ENCODE assay signal across 8 cellular contexts in the genomic region with DNA sequence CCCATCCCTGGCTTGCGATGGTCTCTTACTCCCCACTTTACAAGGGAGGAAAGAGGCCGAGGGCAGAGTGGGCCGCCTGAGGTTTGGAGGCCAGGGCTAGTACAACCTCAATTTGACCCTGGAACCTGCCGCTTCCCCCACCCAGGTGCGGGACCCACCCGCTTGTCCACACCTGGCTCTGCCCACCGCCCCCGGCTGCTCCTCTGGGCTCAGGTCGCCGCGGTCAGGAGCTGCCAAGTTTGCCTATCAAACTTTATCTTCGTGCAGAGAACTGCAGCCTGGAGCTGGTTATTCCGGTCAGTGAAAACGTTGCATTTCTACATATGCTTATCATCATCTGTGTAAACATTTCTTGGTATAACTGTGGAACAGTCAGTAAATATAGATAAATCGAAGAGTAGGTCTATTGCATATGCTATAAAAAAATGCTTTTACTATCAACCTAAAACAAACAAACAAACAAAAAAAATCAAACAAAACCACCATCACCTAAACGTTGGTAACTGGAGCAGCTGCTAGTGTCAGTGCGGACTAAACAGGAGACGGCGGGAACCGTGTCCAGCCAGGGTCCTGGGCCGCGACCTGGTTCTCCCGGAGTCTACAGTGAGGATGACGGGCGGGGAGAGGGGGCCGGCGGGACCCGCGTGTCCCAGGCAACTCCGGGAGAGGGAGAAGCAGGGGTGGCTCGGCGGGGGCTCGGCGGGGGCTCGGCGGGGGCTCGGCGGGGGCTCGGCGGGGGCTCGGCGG. TPM values are rescaled to one million over a fixed set of nuclear protein-coding genes. Genes with fewer than 3 reads are reported as not detected.
DNase-seq lines count a peak whose midpoint lies in the region; ATAC-seq, FAIRE-seq and TF ChIP-seq lines count a peak whose summit lies in the region.

No MANE protein-coding gene starts in this region.

- peak; percentile 67 for FAIRE-seq in endothelial cell of umbilical vein (lab: Jason Lieb, UNC)

- H3K9ac ChIP-seq in endothelial cell of umbilical vein (replicated peaks; ENCODE audit: extremely low read depth, insufficient read depth, low read length) (peak overlapping the region; percentile 13), mucosa of rectum (ENCODE audit: low read depth in 1 of 2, low read length in 2 of 2) (peak overlapping the region in 1 of 2 donors; percentile 5)

- no peaks in the 10 kb centered on the region for H3K9me1 ChIP-seq in endothelial cell of umbilical vein (replicated peaks; ENCODE audit: control insufficient read depth, extremely low read depth, insufficient read depth, low read length)

- no peaks in the 10 kb centered on the region for H3K36me3 ChIP-seq in endothelial cell of umbilical vein (ENCODE audit: control insufficient read depth in 2 of 2, extremely low read depth in 1 of 2, insufficient read depth in 2 of 2, low read length in 2 of 2)
- no peaks in the 10 kb centered on the region for H3K36me3 ChIP-seq in mucosa of rectum (ENCODE audit: control insufficient read depth in 2 of 2, insufficient read depth in 2 of 2, low read length in 2 of 2)

- TF ChIP-seq POLR2A in endothelial cell of umbilical vein (IDR thresholded peaks at IDR 0.05; ENCODE audit: low read depth, low read length), result no peak

- no peak for ATAC-seq in activated CD4-positive, alpha-beta T cell treated with anti-CD3 and anti-CD28 coated beads for 36 hours
- ATAC-seq in GM21576 (IDR thresholded peaks at IDR 0.05; ENCODE audit: unreplicated experiment), result no peak
- ATAC-seq in GM18858 (IDR thresholded peaks at IDR 0.05; ENCODE audit: unreplicated experiment), result no peak

- H3K36me3 Mint-ChIP-seq in activated CD4-positive, alpha-beta T cell treated with anti-CD3 and anti-CD28 coated beads for 36 hours (ENCODE audit: low read depth), result peaks cover 2% of the 10 kb centered on the region

- CTCF ChIA-PET in activated CD4-positive, alpha-beta T cell treated with anti-CD3 and anti-CD28 coated beads for 36 hours (lab: Charles Lee), result interaction anchor here (0.6 to 1.8 kb wide), 6 partner anchors 19 to 233 kb away, joined by 3 to 5 read pairs (median 4); no protein-coding TSS in a partner anchor
- CTCF ChIA-PET in endothelial cell of umbilical vein (lab: Charles Lee), result interaction anchor here (1.0 to 2.6 kb wide), 5 partner anchors 10 to 67 kb away, joined by 4 to 34 read pairs (median 8); no protein-coding TSS in a partner anchor

- no peaks in the 10 kb centered on the region for H3K9me3 ChIP-seq in endothelial cell of umbilical vein (replicated peaks; ENCODE audit: control insufficient read depth, insufficient read depth, low read length)
- H3K9me3 ChIP-seq in mucosa of rectum (ENCODE audit: control insufficient read depth in 2 of 2, low read length in 2 of 2), result no peaks in the 10 kb centered on the region

- H3K27ac ChIP-seq in endothelial cell of umbilical vein (ENCODE audit: insufficient read depth, low read depth, low read length), result no peak overlapping the region
- H3K27ac ChIP-seq in mucosa of rectum (ENCODE audit: low read depth in 2 of 2, low read length in 2 of 2), result peak overlapping the region in 1 of 2 donors; percentile 76

- no peaks in the 10 kb centered on the region for H3K27me3 ChIP-seq in endothelial cell of umbilical vein (ENCODE audit: control insufficient read depth in 2 of 2, insufficient read depth in 2 of 2, low read length in 2 of 2)
- peaks cover 3 to 5% of the 10 kb centered on the region in 2 donors for H3K27me3 ChIP-seq in mucosa of rectum (ENCODE audit: control insufficient read depth in 2 of 2, insufficient read depth in 2 of 2, low read length in 2 of 2)

- H3K4me1 ChIP-seq in endothelial cell of umbilical vein (ENCODE audit: control insufficient read depth, extremely low read depth, insufficient read depth, low read length) (peaks cover 9% of the 10 kb centered on the region), mucosa of rectum (ENCODE audit: control insufficient read depth in 2 of 2, insufficient read depth in 2 of 2, low read length in 2 of 2) (peaks cover 8 to 16% of the 10 kb centered on the region in 2 donors)

- H3K4me1 Mint-ChIP-seq in activated CD4-positive, alpha-beta T cell treated with anti-CD3 and anti-CD28 coated beads for 36 hours, result peaks cover 35% of the 10 kb centered on the region

- H3K27me3 Mint-ChIP-seq in activated CD4-positive, alpha-beta T cell treated with anti-CD3 and anti-CD28 coated beads for 36 hours, result no peaks in the 10 kb centered on the region

- H4K20me1 ChIP-seq in endothelial cell of umbilical vein (replicated peaks; ENCODE audit: control insufficient read depth, extremely low read depth, insufficient read depth, low read length), result no peaks in the 10 kb centered on the region

- dilution Hi-C loops in endothelial cell of umbilical vein (cut with MboI; ENCODE audit: extremely low pct_ligation_motif_present, low sequenced_read_pairs), result no loop called here

- no peak overlapping the region for H2AFZ ChIP-seq in endothelial cell of umbilical vein (ENCODE audit: low read depth, low read length)

- H3K9me3 Mint-ChIP-seq in activated CD4-positive, alpha-beta T cell treated with anti-CD3 and anti-CD28 coated beads for 36 hours (ENCODE audit: low read depth), result no peaks in the 10 kb centered on the region

- intact Hi-C loops in activated CD4-positive, alpha-beta T cell treated with anti-CD3 and anti-CD28 coated beads for 36 hours (cut with DNase I, micrococcal nuclease), result loop anchor here in 1 of 2 experiments (2.0 to 5.0 kb wide), 3 partner anchors 199 to 1249 kb away; partner anchors contain the start of genes C21orf58 and PCNT
- intact Hi-C loops in endothelial cell of umbilical vein (cut with micrococcal nuclease), result loop anchor here (2.0 kb wide), 1 partner anchor 115 kb away; no protein-coding TSS in a partner anchor

- peak overlapping the region; percentile 91 for H3K27ac Mint-ChIP-seq in activated CD4-positive, alpha-beta T cell treated with anti-CD3 and anti-CD28 coated beads for 36 hours

- POLR2A ChIA-PET in activated CD4-positive, alpha-beta T cell treated with anti-CD3 and anti-CD28 coated beads for 36 hours (lab: Charles Lee), result interaction anchor here (0.9 kb wide), 1 partner anchor 44 kb away, joined by 3 read pairs; no protein-coding TSS in a partner anchor
- POLR2A ChIA-PET in endothelial cell of umbilical vein (lab: Charles Lee), result no interaction called here

- no peak for TF ChIP-seq CTCF in endothelial cell of umbilical vein (IDR thresholded peaks at IDR 0.05; ENCODE audit: extremely low read depth in 1 of 2, insufficient read depth in 1 of 2, low read depth in 1 of 2, low read length in 2 of 2)

- H3K4me3 Mint-ChIP-seq in activated CD4-positive, alpha-beta T cell treated with anti-CD3 and anti-CD28 coated beads for 36 hours, result peak overlapping the region; percentile 88

- TSS peak; percentile 28 for BruUV-seq in endothelial cell of umbilical vein (replicated peaks; lab: Mats Ljungman, UMichigan)

- no peak for DNase-seq in activated CD4-positive, alpha-beta T cell treated with anti-CD3 and anti-CD28 coated beads for 36 hours
- no peak for DNase-seq in activated CD4-positive, alpha-beta T cell treated with anti-CD3 and anti-CD28 coated beads for 48 hours
- DNase-seq in RPMI8226 (peak; percentile 30), endothelial cell of umbilical vein (ENCODE audit: low read depth, low spot score) (peak; percentile 26), amniotic stem cell (lab: John Stamatoyannopoulos, UW) (no peak)

- H3K4me3 ChIP-seq in endothelial cell of umbilical vein (replicated peaks in 1 of 3; ENCODE audit: insufficient read depth in 1 of 3, low read depth in 1 of 3, low read length in 3 of 3) (peak overlapping the region; percentile 3 to 73 (median 29)), mucosa of rectum (ENCODE audit: low read length in 2 of 2) (peak overlapping the region; percentile 65 to 83)

- H3K4me2 ChIP-seq in endothelial cell of umbilical vein (ENCODE audit: insufficient read depth, low read length), result peak overlapping the region; percentile 37

- peaks cover 28% of the 10 kb centered on the region for H3K79me2 ChIP-seq in endothelial cell of umbilical vein (ENCODE audit: control insufficient read depth, insufficient read depth, low read length)

TF ChIP-seq in endothelial cell of umbilical vein, 7 proteins besides CTCF, POLR2A, EP300 and RAD21:
- no peak for TF ChIP-seq JUN (IDR thresholded peaks at IDR 0.05; ENCODE audit: borderline replicate concordance, insufficient read depth, insufficient read length, low read depth)
- no peak for TF ChIP-seq FOS (IDR thresholded peaks at IDR 0.05; ENCODE audit: borderline replicate concordance, insufficient read depth, low read length)
- no peak for TF ChIP-seq MAX (IDR thresholded peaks at IDR 0.05; ENCODE audit: insufficient read depth, insufficient read length)
- no peak for TF ChIP-seq MYC (IDR thresholded peaks at IDR 0.05; ENCODE audit: low read depth, low read length)
- TF ChIP-seq EZH2 (IDR thresholded peaks at IDR 0.05; ENCODE audit: borderline replicate concordance, low read depth, low read length, severe bottlenecking), result no peak
- no peak for TF ChIP-seq GATA2 (IDR thresholded peaks at IDR 0.05; ENCODE audit: insufficient read depth, insufficient read length, low read depth, low read length)
- no peak for TF ChIP-seq POLR2AphosphoS5 (IDR thresholded peaks at IDR 0.05; ENCODE audit: insufficient read depth, low read depth, low read length)
TF ChIP-seq in endothelial cell of umbilical vein: peak in this region for 0.

RNA-seq across cellular contexts. Expression of gene ADARB1, which starts 0.9 kb away (rescaled TPM):
- 10 to 100 TPM; 32.8 to 37.7 TPM for total RNA-seq in activated CD4-positive, alpha-beta T cell treated with anti-CD3 and anti-CD28 coated beads for 36 hours
- 54.3 and 55.5 TPM in 2 replicates for total RNA-seq in endothelial cell of umbilical vein
- 17.8 and 32.5 TPM in 2 replicates for polyA plus RNA-seq in endothelial cell of umbilical vein
- polyA plus RNA-seq in endothelial cell of umbilical vein (2011; cell fraction: cytosol; rRNA removed), result 17.4 and 18.8 TPM in 2 replicates
- polyA plus RNA-seq in endothelial cell of umbilical vein (2011; cell fraction: nucleus; rRNA removed), result 88.3 and 92.8 TPM in 2 replicates
- 29.3 and 33.4 TPM in 2 replicates for polyA plus RNA-seq in endothelial cell of umbilical vein (2012)
- 41.5 and 43.3 TPM in 2 replicates for polyA minus RNA-seq in endothelial cell of umbilical vein
- 54.5 TPM for polyA minus RNA-seq in endothelial cell of umbilical vein (2011; cell fraction: cytosol; rRNA and poly(A)+ RNA removed)
- polyA minus RNA-seq in endothelial cell of umbilical vein (2011; cell fraction: nucleus; rRNA and poly(A)+ RNA removed), result 48.7 and 51.7 TPM in 2 replicates

Comparison
In these comparisons a context has a peak if more than half of its experiments do, and no peak if none do; other contexts are left out.
1. DNase-seq: peak in RPMI8226 (single experiment) and endothelial cell of umbilical vein (single experiment); none in activated CD4-positive, alpha-beta T cell treated with anti-CD3 and anti-CD28 coated beads for 36 hours (single experiment), activated CD4-positive, alpha-beta T cell treated with anti-CD3 and anti-CD28 coated beads for 48 hours (single experiment) and amniotic stem cell (single experiment).